Comparison of ENCODE assay signal across 15 cellular contexts in the genomic region with DNA sequence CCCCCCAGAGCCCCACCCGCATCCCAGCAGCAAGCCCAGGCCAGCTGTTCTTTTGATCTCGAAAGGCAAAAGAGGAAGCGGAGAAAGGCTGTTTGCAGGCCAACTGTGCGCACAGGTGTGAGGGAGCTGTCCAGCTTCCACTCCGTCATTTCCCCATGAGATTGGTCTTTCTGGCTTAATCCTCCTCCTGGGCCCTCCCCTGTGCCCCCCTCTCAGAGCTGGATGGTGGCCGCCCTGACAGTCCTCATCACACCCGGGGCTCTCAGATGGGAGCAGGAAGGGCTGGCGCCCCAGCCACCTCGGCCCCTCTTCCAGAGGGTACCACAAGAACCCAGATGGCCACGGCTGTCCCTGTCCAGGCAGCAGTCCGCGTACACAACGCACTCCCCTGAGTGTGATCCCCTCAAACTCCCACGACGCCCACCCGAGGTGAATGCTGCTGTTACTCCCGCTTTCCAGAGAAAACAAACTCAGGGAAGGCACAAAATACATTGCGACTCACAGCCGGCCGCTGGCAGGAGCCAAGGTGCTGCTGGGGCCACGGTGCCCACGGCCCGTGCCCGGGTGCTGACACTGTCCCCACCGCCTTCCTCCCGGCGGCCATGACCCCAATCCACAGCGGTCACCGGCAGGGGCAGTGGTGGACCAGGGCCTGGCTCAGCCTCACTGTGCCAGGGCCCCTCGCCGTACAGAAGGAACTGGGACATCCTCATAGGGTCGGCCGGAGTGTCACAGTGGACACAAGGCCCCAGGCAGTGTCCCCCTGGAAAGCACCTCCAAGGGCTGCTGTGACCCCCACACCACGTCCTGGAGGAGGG.
DNase-seq lines count a peak whose midpoint lies in the region; ATAC-seq, FAIRE-seq and TF ChIP-seq lines count a peak whose summit lies in the region.
"Had no signal": no experiment of that assay in that cellular context is flagged by ENCODE, and none has a peak within 500 bp of the region (broad histone marks: within the 10 kb centered on the region; RNA-seq: fewer than 3 reads in every experiment).

No MANE protein-coding gene starts in this region.

- TF ChIP-seq CTCF in VCaP (conservative IDR thresholded peaks at IDR 0.05): no peak

- peak; percentile 88 for ATAC-seq in memory B cell (ENCODE audit: low read depth)
- ATAC-seq in HG03378 (IDR thresholded peaks at IDR 0.05; ENCODE audit: unreplicated experiment): no peak
- no peak for ATAC-seq in activated CD4-positive, CD25-positive, alpha-beta regulatory T cell treated with anti-CD3 and anti-CD28 coated beads, Interleukin-2, amount 50 U/mL, for 24 hours
- ATAC-seq: CD8-positive, alpha-beta T cell; esophagus mucosa had no signal

- H3K27ac ChIP-seq in VCaP: peak overlapping the region; percentile 98; the same call in 1 of the 2 replicates

- no peak for TF ChIP-seq POLR2A in GM12892 (IDR thresholded peaks at IDR 0.05; ENCODE audit: low read depth, low read length)

- FAIRE-seq in GM12892 (lab: Jason Lieb, UNC): no peak

- H3K36me3 Mint-ChIP-seq in memory B cell: no peaks in the 10 kb centered on the region
- H3K36me3 Mint-ChIP-seq: CD8-positive, alpha-beta T cell had no signal

- DNase-seq in GM19238 (ENCODE audit: insufficient read length, low spot score): peak; percentile 46
- peak; percentile 93 for DNase-seq in NCI-H1092 (lab: John Stamatoyannopoulos, UW)
- DNase-seq in memory B cell (ENCODE audit: low spot score in 2 of 2): peak; percentile 39 to 53
- DNase-seq in stimulated activated CD4-positive, alpha-beta T cell treated with anti-CD3 and anti-CD28 coated beads, Interleukin-15, amount 100 ng/mL, for 24 hours: no peak
- no peak for DNase-seq in GM12892 (ENCODE audit: insufficient read length)
- DNase-seq: activated CD4-positive, alpha-beta T cell treated with anti-CD3 and anti-CD28 coated beads, Interleukin-2, amount 10 ng/mL, durations not matched to agents 7 days and 5 days; CD8-positive, alpha-beta T cell; cortex of kidney; hypothalamus; NCI-H1694; NK-92 treated with Interleukin-12 subunit alpha and Interleukin-12 subunit beta, amount 100 ng/mL, for 24 hours had no signal

- H3K4me1 Mint-ChIP-seq in memory B cell: peaks cover 28% of the 10 kb centered on the region

- H3K4me3 Mint-ChIP-seq in memory B cell: peak overlapping the region; percentile 19
- H3K4me3 Mint-ChIP-seq: activated CD4-positive, alpha-beta T cell treated with anti-CD3 and anti-CD28 coated beads, Interleukin-2, amount 10 ng/mL, durations not matched to agents 7 days and 5 days; CD8-positive, alpha-beta T cell had no signal

- H3K27me3 Mint-ChIP-seq in memory B cell: peaks cover 23% of the 10 kb centered on the region

- no peaks in the 10 kb centered on the region for H3K9me3 Mint-ChIP-seq in memory B cell
- H3K9me3 Mint-ChIP-seq: activated CD4-positive, alpha-beta T cell treated with anti-CD3 and anti-CD28 coated beads, Interleukin-2, amount 10 ng/mL, durations not matched to agents 7 days and 5 days had no signal

- peak overlapping the region; percentile 35 for H3K27ac Mint-ChIP-seq in memory B cell
- H3K27ac Mint-ChIP-seq: activated CD4-positive, alpha-beta T cell treated with anti-CD3 and anti-CD28 coated beads, Interleukin-2, amount 10 ng/mL, durations not matched to agents 7 days and 5 days; CD8-positive, alpha-beta T cell had no signal

Comparison
In these comparisons a context has a peak if more than half of its experiments do, and no peak if none do; other contexts are left out.
1. DNase-seq: peak in GM19238 (single experiment), NCI-H1092 (single experiment) and memory B cell (2 of 2); none in stimulated activated CD4-positive, alpha-beta T cell treated with anti-CD3 and anti-CD28 coated beads, Interleukin-15, amount 100 ng/mL, for 24 hours (single experiment) and GM12892 (single experiment).